ENCODE assay signal across 17 cellular contexts in genomic region chr6:12490376-12490903, GRCh38.
DNase-seq lines count a peak whose midpoint lies in the region; ATAC-seq and TF ChIP-seq lines count a peak whose summit lies in the region.
"Had no signal": no experiment of that assay in that cellular context is flagged by ENCODE, and none has a peak within 500 bp of the region (broad histone marks: within the 10 kb centered on the region; RNA-seq: fewer than 3 reads in every experiment).

No MANE protein-coding gene starts in this region.

- H3K27ac ChIP-seq in ascending aorta: peak overlapping the region; percentile 67 to 74
- peak overlapping the region in 1 of 3 donors; percentile 12 for H3K27ac ChIP-seq in right lobe of liver
- H3K27ac ChIP-seq in MM.1S (ENCODE audit: low read length): no peak overlapping the region
- H3K27ac ChIP-seq: esophagus squamous epithelium, WERI-Rb-1 had no signal

- H3K4me3 ChIP-seq in ascending aorta (no peak overlapping the region), right lobe of liver (no peak overlapping the region), MM.1S (ENCODE audit: low read length) (no peak overlapping the region)
- H3K4me3 ChIP-seq: esophagus squamous epithelium had no signal

- H3K9me3 Mint-ChIP-seq in stimulated activated naive CD8-positive, alpha-beta T cell treated with anti-CD3 and anti-CD28 coated beads, Interleukin-15, amount 100 ng/mL, for 72 hours: no peaks in the 10 kb centered on the region
- H3K9me3 Mint-ChIP-seq in activated T-helper 2 cell treated with anti-CD3 and anti-CD28 coated beads, Interferon-gamma antibody, Interleukin-2, Interleukin-4, amounts not matched to agents 10 μg/mL and 5 μg/mL and 100 μg/mL, durations not matched to agents 14 hours and 24 hours and 36 hours: no peaks in the 10 kb centered on the region
- H3K9me3 Mint-ChIP-seq: T-cell had no signal

- H4K20me1 ChIP-seq in MM.1S (ENCODE audit: insufficient read depth, low read length): no peaks in the 10 kb centered on the region

- WGBS in right lobe of liver (ENCODE audit: insufficient coverage, low coverage, low lambda C conversion rate, missing lambda C conversion rate): 42% methylated on average over 2 of the region's 2 CpGs

- no peaks in the 10 kb centered on the region for H3K36me3 Mint-ChIP-seq in activated T-helper 2 cell treated with anti-CD3 and anti-CD28 coated beads, Interferon-gamma antibody, Interleukin-2, Interleukin-4, amounts not matched to agents 10 μg/mL and 5 μg/mL and 100 μg/mL, durations not matched to agents 14 hours and 24 hours and 36 hours (ENCODE audit: low read depth)
- H3K36me3 Mint-ChIP-seq: brain, T-cell had no signal

- H3K36me3 ChIP-seq in ascending aorta: no peaks in the 10 kb centered on the region
- no peaks in the 10 kb centered on the region for H3K36me3 ChIP-seq in right lobe of liver
- H3K36me3 ChIP-seq in MM.1S (replicated peaks; ENCODE audit: insufficient read depth, low read length): no peaks in the 10 kb centered on the region
- H3K36me3 ChIP-seq: BE2C, esophagus squamous epithelium, WERI-Rb-1 had no signal

- no peak overlapping the region for H2AFZ ChIP-seq in MM.1S (ENCODE audit: low read length)

- no peaks in the 10 kb centered on the region for H3F3A ChIP-seq in MM.1S (ENCODE audit: insufficient read depth, low read length)

- H3K27me3 Mint-ChIP-seq in stimulated activated naive CD8-positive, alpha-beta T cell treated with anti-CD3 and anti-CD28 coated beads, Interleukin-15, amount 100 ng/mL, for 72 hours: peaks cover 15% of the 10 kb centered on the region
- no peaks in the 10 kb centered on the region for H3K27me3 Mint-ChIP-seq in activated T-helper 2 cell treated with anti-CD3 and anti-CD28 coated beads, Interferon-gamma antibody, Interleukin-2, Interleukin-4, amounts not matched to agents 10 μg/mL and 5 μg/mL and 100 μg/mL, durations not matched to agents 14 hours and 24 hours and 36 hours (ENCODE audit: low read depth)

- peak; percentile 25 for ATAC-seq in stimulated activated naive CD8-positive, alpha-beta T cell treated with anti-CD3 and anti-CD28 coated beads, Interleukin-15, Interleukin-2, amounts not matched to agents 100 U/mL and 50 U/mL, for 24 hours
- no peak for ATAC-seq in stimulated activated naive CD8-positive, alpha-beta T cell treated with anti-CD3 and anti-CD28 coated beads, Interleukin-15, amount 100 ng/mL, for 72 hours
- peak in 3 of 4 donors; percentile 14 to 33 (median 28) for ATAC-seq in right lobe of liver
- ATAC-seq: T-cell had no signal

- no peaks in the 10 kb centered on the region for H3K9me2 ChIP-seq in MM.1S (replicated peaks; ENCODE audit: insufficient read depth, low read length)

- H3K4me1 Mint-ChIP-seq in stimulated activated naive CD8-positive, alpha-beta T cell treated with anti-CD3 and anti-CD28 coated beads, Interleukin-15, amount 100 ng/mL, for 72 hours: no peaks in the 10 kb centered on the region
- H3K4me1 Mint-ChIP-seq in activated T-helper 2 cell treated with anti-CD3 and anti-CD28 coated beads, Interferon-gamma antibody, Interleukin-2, Interleukin-4, amounts not matched to agents 10 μg/mL and 5 μg/mL and 100 μg/mL, durations not matched to agents 14 hours and 24 hours and 36 hours (ENCODE audit: low read depth): peaks cover 9% of the 10 kb centered on the region
- H3K4me1 Mint-ChIP-seq: T-cell had no signal

- H3K27me3 ChIP-seq in ascending aorta: no peaks in the 10 kb centered on the region
- no peaks in the 10 kb centered on the region for H3K27me3 ChIP-seq in right lobe of liver
- no peaks in the 10 kb centered on the region for H3K27me3 ChIP-seq in MM.1S (replicated peaks; ENCODE audit: insufficient read depth, low read length)
- H3K27me3 ChIP-seq: BE2C, esophagus squamous epithelium had no signal

- no peak overlapping the region for H3K4me2 ChIP-seq in MM.1S (ENCODE audit: low read depth, low read length)

- peak overlapping the region in 1 of 2 donors; percentile 53 for H3K27ac Mint-ChIP-seq in stimulated activated naive CD8-positive, alpha-beta T cell treated with anti-CD3 and anti-CD28 coated beads, Interleukin-15, amount 100 ng/mL, for 72 hours
- H3K27ac Mint-ChIP-seq in activated T-helper 2 cell treated with anti-CD3 and anti-CD28 coated beads, Interferon-gamma antibody, Interleukin-2, Interleukin-4, amounts not matched to agents 10 μg/mL and 5 μg/mL and 100 μg/mL, durations not matched to agents 14 hours and 24 hours and 36 hours: no peak overlapping the region
- H3K27ac Mint-ChIP-seq: T-cell had no signal

- no peak overlapping the region for H3K9ac ChIP-seq in MM.1S (ENCODE audit: low read length)

- H3K79me2 ChIP-seq in MM.1S (ENCODE audit: low read length): no peaks in the 10 kb centered on the region

- H3K9me3 ChIP-seq in ascending aorta (no peaks in the 10 kb centered on the region), right lobe of liver (no peaks in the 10 kb centered on the region), MM.1S (replicated peaks; ENCODE audit: insufficient read depth, low read length) (no peaks in the 10 kb centered on the region)
- H3K9me3 ChIP-seq: BE2C, esophagus squamous epithelium had no signal

- DNase-seq in stimulated activated naive CD8-positive, alpha-beta T cell treated with anti-CD3 and anti-CD28 coated beads, Interleukin-15, Interleukin-2, amounts not matched to agents 100 U/mL and 50 U/mL, for 24 hours: no peak
- no peak for DNase-seq in stimulated activated naive CD8-positive, alpha-beta T cell treated with anti-CD3 and anti-CD28 coated beads, Interleukin-15, amount 100 ng/mL, for 72 hours
- DNase-seq in ascending aorta (ENCODE audit: low spot score in 2 of 2) (no peak), right lobe of liver (no peak), SW 1271 (lab: John Stamatoyannopoulos, UW) (no peak), MM.1S (no peak)
- DNase-seq in activated T-helper 2 cell treated with anti-CD3 and anti-CD28 coated beads, Interferon-gamma antibody, Interleukin-2, Interleukin-4, amounts not matched to agents 10 μg/mL and 5 μg/mL and 100 μg/mL, durations not matched to agents 14 hours and 24 hours and 36 hours (ENCODE audit: low spot score): no peak
- DNase-seq: activated CD8-positive, alpha-beta memory T cell treated with anti-CD3 and anti-CD28 coated beads for 24 hours; BE2C; esophagus squamous epithelium; GF-D8; KBM-7; NCI-H82; stimulated activated naive CD4-positive, alpha-beta T cell treated with Interleukin-2 at 50 U/mL for 16 hours; T-cell; WERI-Rb-1 had no signal

- H3K4me3 Mint-ChIP-seq in stimulated activated naive CD8-positive, alpha-beta T cell treated with anti-CD3 and anti-CD28 coated beads, Interleukin-15, amount 100 ng/mL, for 72 hours: peak overlapping the region in 1 of 2 donors; percentile 6
- no peak overlapping the region for H3K4me3 Mint-ChIP-seq in activated T-helper 2 cell treated with anti-CD3 and anti-CD28 coated beads, Interferon-gamma antibody, Interleukin-2, Interleukin-4, amounts not matched to agents 10 μg/mL and 5 μg/mL and 100 μg/mL, durations not matched to agents 14 hours and 24 hours and 36 hours (ENCODE audit: low read depth)
- H3K4me3 Mint-ChIP-seq: brain, T-cell had no signal

- intact Hi-C loops in ascending aorta (cut with DNase I) (loop anchor here (5.0 kb wide), 1 partner anchor 57 kb away; no protein-coding TSS in a partner anchor), right lobe of liver (cut with DNase I) (no loop called here)
- intact Hi-C loops in activated T-helper 2 cell treated with anti-CD3 and anti-CD28 coated beads, Interferon-gamma antibody, Interleukin-2, Interleukin-4, amounts not matched to agents 10 μg/mL and 5 μg/mL and 100 μg/mL, durations not matched to agents 14 hours and 24 hours and 36 hours (cut with micrococcal nuclease): no loop called here

- H3K4me1 ChIP-seq in ascending aorta (peaks cover 0 to 11% of the 10 kb centered on the region in 2 donors), right lobe of liver (no peaks in the 10 kb centered on the region), MM.1S (ENCODE audit: low read length) (no peaks in the 10 kb centered on the region)
- H3K4me1 ChIP-seq: BE2C had no signal

- no peak for TF ChIP-seq POLR2A in right lobe of liver (IDR thresholded peaks at IDR 0.05)

- peak in 1 of 3 experiments; percentile 4 for TF ChIP-seq CTCF in ascending aorta (IDR thresholded peaks at IDR 0.05)
- TF ChIP-seq CTCF in right lobe of liver (IDR thresholded peaks at IDR 0.05): no peak
- no peak for TF ChIP-seq CTCF in MM.1S (IDR thresholded peaks at IDR 0.05; ENCODE audit: low read length)
